ENCODE assay signal across 12 cellular contexts in genomic region chr2:726158-726557, GRCh38.
DNase-seq lines count a peak whose midpoint lies in the region; ATAC-seq lines count a peak whose summit lies in the region.
"Had no signal": no experiment of that assay in that cellular context is flagged by ENCODE, and none has a peak within 500 bp of the region (broad histone marks: within the 10 kb centered on the region; RNA-seq: fewer than 3 reads in every experiment).

No MANE protein-coding gene starts in this region.

- ATAC-seq in GM18502 (IDR thresholded peaks at IDR 0.05; ENCODE audit: poor library complexity, unreplicated experiment) (peak; percentile 80), GM19452 (IDR thresholded peaks at IDR 0.05; ENCODE audit: unreplicated experiment) (peak; percentile 67), HG02852 (IDR thresholded peaks at IDR 0.05; ENCODE audit: unreplicated experiment) (peak; percentile 82), HG03520 (IDR thresholded peaks at IDR 0.05; ENCODE audit: unreplicated experiment) (peak; percentile 84)
- ATAC-seq: T-helper 17 cell had no signal

- DNase-seq in caudate nucleus (lab: John Stamatoyannopoulos, UW) (no peak), amygdala (lab: John Stamatoyannopoulos, UW) (no peak), DMS153 treated with DMSO at 0.1 percent for 48 hours (lab: John Stamatoyannopoulos, UW; ENCODE audit: unreplicated experiment) (no peak)
- DNase-seq in activated T-cell treated with anti-CD3 and anti-CD28 coated beads, Interleukin-2, amount 50 U/mL, for 48 hours = no peak
- DNase-seq: AML-193, HFFc6, sigmoid colon, T-helper 17 cell had no signal

- no peak overlapping the region for H3K27ac ChIP-seq in caudate nucleus (ENCODE audit: low read depth, low read length)
- H3K27ac ChIP-seq: sigmoid colon had no signal
